Comparison of ENCODE assay signal across 22 cellular contexts in genomic region chr21:45799765-45800338, GRCh38.
"Had no signal": no experiment of that assay in that cellular context is flagged by ENCODE, and none has a peak within 500 bp of the region (broad histone marks: within the 10 kb centered on the region; RNA-seq: fewer than 3 reads in every experiment).

No MANE protein-coding gene starts in this region.

- H3K27ac ChIP-seq: colonic mucosa, epithelial cell of prostate, foreskin keratinocyte, gastroesophageal sphincter, heart left ventricle, hepatocyte, left lung, neutrophil, parathyroid adenoma, stomach, thyroid gland, vagina had no signal

- DNase-seq: colonic mucosa; effector CD8-positive, alpha-beta T cell; endodermal cell; foreskin keratinocyte; heart left ventricle; left cardiac atrium; mammary epithelial cell; mesendoderm; natural killer cell; stimulated activated CD4-positive, alpha-beta T cell treated with anti-CD3 and anti-CD28 coated beads, Interleukin-2, amount 100 ng/mL, for 24 hours; stimulated activated CD4-positive, alpha-beta T cell treated with anti-CD3 and anti-CD28 coated beads, Interleukin-4, amount 100 ng/mL, for 24 hours; stimulated activated naive CD4-positive, alpha-beta T cell treated with Interleukin-2 at 50 U/mL for 16 hours; stomach; thyroid gland; trophoblast cell had no signal

- H2AFZ ChIP-seq: hepatocyte, parathyroid adenoma had no signal

- H3K4me3 ChIP-seq: colonic mucosa, gastroesophageal sphincter, heart left ventricle, hepatocyte, left lung, stomach, thyroid gland, vagina had no signal

- H3K36me3 ChIP-seq: colonic mucosa, gastroesophageal sphincter, heart left ventricle, left lung, neutrophil, stomach, thyroid gland, vagina had no signal

- H3K79me2 ChIP-seq: hepatocyte, parathyroid adenoma had no signal

- H3K27me3 ChIP-seq: colonic mucosa, gastroesophageal sphincter, heart left ventricle, hepatocyte, left lung, neutrophil, thyroid gland, vagina had no signal

- H3K9ac ChIP-seq: parathyroid adenoma had no signal

- H3K4me1 ChIP-seq: colonic mucosa, foreskin keratinocyte, gastroesophageal sphincter, heart left ventricle, left lung, parathyroid adenoma, stomach, thyroid gland, vagina had no signal

- H3K9me3 ChIP-seq: colonic mucosa, gastroesophageal sphincter, heart left ventricle, left lung, neutrophil, stomach, thyroid gland, vagina had no signal

- H3K4me2 ChIP-seq: hepatocyte had no signal
